8 cellular contexts compared by ENCODE assay signal in genomic region chr1:159925713-159926066, GRCh38. TPM values are rescaled to one million over a fixed set of nuclear protein-coding genes. Genes with fewer than 3 reads are reported as not detected.
A peak's percentile ranks its signal among the peaks of the same experiment; 100 is the strongest.
DNase-seq lines count a peak whose midpoint lies in the region; ATAC-seq and TF ChIP-seq lines count a peak whose summit lies in the region.

No MANE protein-coding gene starts in this region.

- H2AK5ac ChIP-seq in neuronal stem cell (ENCODE audit: low read depth, low read length), result no peak overlapping the region

- H2BK12ac ChIP-seq in neuronal stem cell (ENCODE audit: low read length), result no peak overlapping the region

- no peaks in the 10 kb centered on the region for H3K9me3 ChIP-seq in PC-3 (ENCODE audit: low read length)
- no peaks in the 10 kb centered on the region for H3K9me3 ChIP-seq in endodermal cell (ENCODE audit: control insufficient read depth, low read length)
- H3K9me3 ChIP-seq in neuronal stem cell (replicated peaks in 1 of 2; ENCODE audit: control insufficient read depth in 2 of 2, insufficient read depth in 1 of 2, low read depth in 1 of 2, low read length in 2 of 2), result no peaks in the 10 kb centered on the region

- intact Hi-C loops in PC-3 (cut with micrococcal nuclease), result loop anchor here (2.0 kb wide), 2 partner anchors 19 to 29 kb away; partner anchors contain the start of gene IGSF9

- peaks cover 17% of the 10 kb centered on the region for H3K27me3 Mint-ChIP-seq in GM23338 (ENCODE audit: insufficient read depth, low read depth, poor library complexity)
- H3K27me3 Mint-ChIP-seq in endodermal cell (ENCODE audit: insufficient read depth), result peaks cover 10% of the 10 kb centered on the region

- no peak overlapping the region for H3K18ac ChIP-seq in neuronal stem cell (ENCODE audit: low read length)

- DNase-seq in GM23338 (ENCODE audit: low spot score) (no peak), PC-3 (no peak), endodermal cell (no peak), neuronal stem cell (ENCODE audit: low spot score) (no peak), medulla oblongata (ENCODE audit: extremely low spot score) (no peak), EL (no peak), NCI-H345 (lab: John Stamatoyannopoulos, UW) (no peak)

- H3K4me3 ChIP-seq in GM08714 (ENCODE audit: low read length), result peak overlapping the region; percentile 82; the same call in 1 of the 2 replicates
- peak overlapping the region; percentile 62 for H3K4me3 ChIP-seq in GM23338
- H3K4me3 ChIP-seq in PC-3 (ENCODE audit: low read length), result peak overlapping the region; percentile 96
- H3K4me3 ChIP-seq in endodermal cell (ENCODE audit: low read length), result peak overlapping the region; percentile 94
- H3K4me3 ChIP-seq in neuronal stem cell (ENCODE audit: low read length in 2 of 2), result peak overlapping the region; percentile 51 to 64

- no peak overlapping the region for H2BK5ac ChIP-seq in neuronal stem cell (ENCODE audit: low read length)

- no peaks in the 10 kb centered on the region; the same call in 2 of the 3 replicates for H3K9me3 Mint-ChIP-seq in GM23338
- no peaks in the 10 kb centered on the region for H3K9me3 Mint-ChIP-seq in endodermal cell

- H3K4me1 ChIP-seq in GM23338 (ENCODE audit: insufficient read depth) (peaks cover 19% of the 10 kb centered on the region), PC-3 (ENCODE audit: insufficient read depth, low read length) (peaks cover 39% of the 10 kb centered on the region), endodermal cell (ENCODE audit: control insufficient read depth, insufficient read depth, low read length) (peaks cover 17% of the 10 kb centered on the region), neuronal stem cell (ENCODE audit: control insufficient read depth in 2 of 2, insufficient read depth in 1 of 2, low read depth in 1 of 2, low read length in 2 of 2) (peaks cover 20% of the 10 kb centered on the region in 2 donors)

- no peaks in the 10 kb centered on the region for H3K36me3 ChIP-seq in GM23338 (ENCODE audit: insufficient read depth)
- H3K36me3 ChIP-seq in PC-3 (ENCODE audit: low read depth, low read length), result peaks cover 30% of the 10 kb centered on the region
- peaks cover 7% of the 10 kb centered on the region for H3K36me3 ChIP-seq in endodermal cell (ENCODE audit: control insufficient read depth, insufficient read depth, low read length)
- H3K36me3 ChIP-seq in neuronal stem cell (replicated peaks in 1 of 2; ENCODE audit: control insufficient read depth in 2 of 2, insufficient read depth in 2 of 2, low read length in 2 of 2), result peaks cover 19 to 22% of the 10 kb centered on the region in 2 donors

- no peak overlapping the region for H4K91ac ChIP-seq in neuronal stem cell (ENCODE audit: low read depth, low read length, poor library complexity)

- CTCF ChIA-PET in PC-3 (lab: Charles Lee), result interaction anchor here (1.3 to 1.5 kb wide), 2 partner anchors 33 to 82 kb away, joined by 9 to 10 read pairs; no protein-coding TSS in a partner anchor

- H3F3A ChIP-seq in GM23338 (replicated peaks; ENCODE audit: low read depth) (no peaks in the 10 kb centered on the region), PC-3 (ENCODE audit: low read length, unreplicated experiment) (peaks cover 4% of the 10 kb centered on the region)

- H3K9me2 ChIP-seq in GM23338 (ENCODE audit: insufficient read depth), result no peaks in the 10 kb centered on the region
- H3K9me2 ChIP-seq in PC-3 (replicated peaks; ENCODE audit: low read length), result no peaks in the 10 kb centered on the region

- H3K4me2 ChIP-seq in GM23338, result peak overlapping the region; percentile 80
- H3K4me2 ChIP-seq in PC-3 (ENCODE audit: low read length), result peak overlapping the region; percentile 98
- H3K4me2 ChIP-seq in neuronal stem cell (ENCODE audit: insufficient read depth, low read length, poor library complexity, severe bottlenecking), result peak overlapping the region; percentile 78

- H3K36me3 Mint-ChIP-seq in GM23338 (ENCODE audit: low read depth) (peaks cover 23% of the 10 kb centered on the region), endodermal cell (ENCODE audit: low read depth) (peaks cover 4% of the 10 kb centered on the region)

- H3K14ac ChIP-seq in neuronal stem cell (ENCODE audit: low read length), result no peak overlapping the region

- H3K79me2 ChIP-seq in GM23338 (replicated peaks; ENCODE audit: insufficient read depth) (no peaks in the 10 kb centered on the region; the same call in 1 of the 2 replicates), PC-3 (ENCODE audit: low read length) (peaks cover 53% of the 10 kb centered on the region)

- H2AFZ ChIP-seq in GM23338 (peak overlapping the region; percentile 94; the same call in 1 of the 2 replicates), PC-3 (ENCODE audit: low read length) (peak overlapping the region; percentile 62; the same call in 1 of the 2 replicates), neuronal stem cell (ENCODE audit: low read length) (peak overlapping the region; percentile 92)

- no peaks in the 10 kb centered on the region; the same call in 1 of the 2 replicates for H4K20me1 ChIP-seq in GM23338 (replicated peaks; ENCODE audit: insufficient read depth)
- peaks cover 36% of the 10 kb centered on the region for H4K20me1 ChIP-seq in PC-3 (ENCODE audit: low read length)

- no peak for TF ChIP-seq CTCF in GM23338 (conservative IDR thresholded peaks at IDR 0.05; ENCODE audit: low read depth in 2 of 2)
- no peak for TF ChIP-seq CTCF in PC-3 (conservative IDR thresholded peaks at IDR 0.05; ENCODE audit: low read depth, low read length)
- no peak for TF ChIP-seq CTCF in endodermal cell (conservative IDR thresholded peaks at IDR 0.05)

- H2BK15ac ChIP-seq in neuronal stem cell (ENCODE audit: low read length), result no peak overlapping the region

- H3K4me3 Mint-ChIP-seq in GM23338 (peak overlapping the region; percentile 88), endodermal cell (peak overlapping the region; percentile 91)

- H3K27ac Mint-ChIP-seq in GM23338 (no peak overlapping the region), endodermal cell (peak overlapping the region; percentile 99)

- no peak overlapping the region for H2BK120ac ChIP-seq in neuronal stem cell (ENCODE audit: low read depth, low read length)

- H3K27ac ChIP-seq in GM23338 (ENCODE audit: low read depth), result no peak overlapping the region
- H3K27ac ChIP-seq in PC-3 (ENCODE audit: low read length), result peak overlapping the region; percentile 99
- peak overlapping the region; percentile 39 for H3K27ac ChIP-seq in endodermal cell (ENCODE audit: low read depth, low read length)
- H3K27ac ChIP-seq in neuronal stem cell (replicated peaks; ENCODE audit: low read length), result no peak overlapping the region

- peaks cover 3% of the 10 kb centered on the region for H3K79me1 ChIP-seq in neuronal stem cell (ENCODE audit: low read depth, low read length)

- H3K23ac ChIP-seq in neuronal stem cell (ENCODE audit: low read depth, low read length, poor library complexity), result no peak overlapping the region

- H3K4me1 Mint-ChIP-seq in GM23338, result peaks cover 36% of the 10 kb centered on the region
- peaks cover 45% of the 10 kb centered on the region for H3K4me1 Mint-ChIP-seq in endodermal cell

- WGBS in endodermal cell (ENCODE audit: insufficient coverage in 1 of 2, insufficient read length in 1 of 2), 2 experiments, result 17 to 20% methylated on average over 5 to 8 of the region's 8 CpGs
- WGBS in neuronal stem cell (ENCODE audit: extremely low coverage in 2 of 2, insufficient read length in 2 of 2, insufficient replicate concordance in 1 of 2), 2 donors, result no CpG with 5 or more reads among the region's 8 CpGs

- peak; percentile 1; the same call in 2 of the 3 replicates for ATAC-seq in GM23338
- peak; percentile 0 for ATAC-seq in PC-3

- H3K4ac ChIP-seq in neuronal stem cell (ENCODE audit: low read length), result no peak overlapping the region

- no peak overlapping the region for H4K8ac ChIP-seq in neuronal stem cell (ENCODE audit: low read depth, low read length)

- POLR2A ChIA-PET in PC-3 (lab: Charles Lee; ENCODE audit: unreplicated experiment), result interaction anchor here (0.6 to 1.2 kb wide), 4 partner anchors 14 to 104 kb away, joined by 3 to 6 read pairs (median 4); no protein-coding TSS in a partner anchor

- peaks cover 20% of the 10 kb centered on the region for H3K27me3 ChIP-seq in GM23338 (ENCODE audit: insufficient read depth)
- no peaks in the 10 kb centered on the region for H3K27me3 ChIP-seq in PC-3 (ENCODE audit: low read length)
- H3K27me3 ChIP-seq in endodermal cell (ENCODE audit: control insufficient read depth, insufficient read depth, low read length, poor library complexity, severe bottlenecking), result no peaks in the 10 kb centered on the region
- peaks cover 0 to 13% (median 3%) of the 10 kb centered on the region in 3 experiments for H3K27me3 ChIP-seq in neuronal stem cell (ENCODE audit: control insufficient read depth in 3 of 3, insufficient read depth in 3 of 3, low read depth in 1 of 3, low read length in 3 of 3)

- peak overlapping the region; percentile 99 for H3K9ac ChIP-seq in PC-3 (ENCODE audit: low read length)
- H3K9ac ChIP-seq in endodermal cell (ENCODE audit: extremely low read depth, low read length, poor library complexity, severe bottlenecking), result peak overlapping the region; percentile 98
- no peak overlapping the region for H3K9ac ChIP-seq in neuronal stem cell (ENCODE audit: low read depth, low read length, poor library complexity)

- TSS peak; percentile 50 for BruUV-seq in PC-3 (replicated peaks; lab: Mats Ljungman, UMichigan)

RNA-seq across cellular contexts. Expression of gene TAGLN2, which starts 0.4 kb away (rescaled TPM):
- total RNA-seq in GM23338 (2014; rRNA removed; shearing (Covaris generic)), result 55.4 and 60.1 TPM in 2 replicates
- polyA plus RNA-seq in GM23338 (2016; fragmentation: Nextera tagmentation; extraction: Ambion mirVana), result 53.7 and 58.2 TPM in 2 replicates
- total RNA-seq in PC-3 (2014; rRNA removed), result 1,281 and 1,584 TPM in 2 replicates
- 100 to 1,000 TPM; 136 to 221 TPM for total RNA-seq in endodermal cell
- polyA plus RNA-seq in endodermal cell (2013, experiment 1 of 2), result 141 TPM
- polyA plus RNA-seq in endodermal cell (2013, experiment 2 of 2), result 179 TPM
- 27.0 TPM for polyA plus RNA-seq in neuronal stem cell (2013, experiment 1 of 2)
- 26.7 TPM for polyA plus RNA-seq in neuronal stem cell (2013, experiment 2 of 2)

RNA-seq across cellular contexts. Expression of gene IGSF9, which starts 19.7 kb away (rescaled TPM):
- 23.5 and 27.6 TPM in 2 replicates for total RNA-seq in GM23338 (2014; rRNA removed; shearing (Covaris generic))
- 9.3 and 10.3 TPM in 2 replicates for polyA plus RNA-seq in GM23338 (2016; fragmentation: Nextera tagmentation; extraction: Ambion mirVana)
- total RNA-seq in PC-3 (2014; rRNA removed) (15.6 and 19.9 TPM in 2 replicates), endodermal cell (1 to 10 TPM; 7.5 to 9.2 TPM)
- polyA plus RNA-seq in endodermal cell (2013, experiment 1 of 2), result 34.7 TPM
- polyA plus RNA-seq in endodermal cell (2013, experiment 2 of 2), result 30.4 TPM
- polyA plus RNA-seq in neuronal stem cell (2013, experiment 1 of 2), result 11.6 TPM
- polyA plus RNA-seq in neuronal stem cell (2013, experiment 2 of 2), result 11.4 TPM

RNA-seq across cellular contexts. Expression of gene CFAP45, which starts 25.7 kb away (rescaled TPM):
- total RNA-seq in GM23338 (2014; rRNA removed; shearing (Covaris generic)), result not detected in 2 replicates
- 0.19 and 0.36 TPM in 2 replicates for polyA plus RNA-seq in GM23338 (2016; fragmentation: Nextera tagmentation; extraction: Ambion mirVana)
- total RNA-seq in PC-3 (2014; rRNA removed) (1.6 and 4.8 TPM in 2 replicates), endodermal cell (under 1 TPM; 0.49 to 0.55 TPM)
- polyA plus RNA-seq in endodermal cell (2013, experiment 1 of 2), result 0.96 TPM
- 0.54 TPM for polyA plus RNA-seq in endodermal cell (2013, experiment 2 of 2)
- 0.32 TPM for polyA plus RNA-seq in neuronal stem cell (2013, experiment 1 of 2)
- 0.47 TPM for polyA plus RNA-seq in neuronal stem cell (2013, experiment 2 of 2)

RNA-seq across cellular contexts. Expression of gene SLAMF9, which starts 28.3 kb away (rescaled TPM):
- total RNA-seq in GM23338 (2014; rRNA removed; shearing (Covaris generic)), result not detected in 2 replicates
- not detected in 2 replicates for polyA plus RNA-seq in GM23338 (2016; fragmentation: Nextera tagmentation; extraction: Ambion mirVana)
- total RNA-seq in PC-3 (2014; rRNA removed) (5.9 and 8.7 TPM in 2 replicates), endodermal cell (not detected)
- not detected for polyA plus RNA-seq in endodermal cell (2013, experiment 1 of 2)
- polyA plus RNA-seq in endodermal cell (2013, experiment 2 of 2), result not detected
- polyA plus RNA-seq in neuronal stem cell (2013, experiment 1 of 2), result not detected
- polyA plus RNA-seq in neuronal stem cell (2013, experiment 2 of 2), result not detected

Comparison
In these comparisons a context has a peak if more than half of its experiments do, and no peak if none do; other contexts are left out.
1. H3K27ac ChIP-seq: peak in PC-3 (single experiment) and endodermal cell (single experiment); none in GM23338 (single experiment) and neuronal stem cell (single experiment).
2. Peak in every context shown above with its lines, with median percentiles within 50 percentile points of each other: H3K4me3 ChIP-seq, H2AFZ ChIP-seq and H3K4me2 ChIP-seq.